Comparison of ENCODE assay signal across 12 cellular contexts in the genomic region with DNA sequence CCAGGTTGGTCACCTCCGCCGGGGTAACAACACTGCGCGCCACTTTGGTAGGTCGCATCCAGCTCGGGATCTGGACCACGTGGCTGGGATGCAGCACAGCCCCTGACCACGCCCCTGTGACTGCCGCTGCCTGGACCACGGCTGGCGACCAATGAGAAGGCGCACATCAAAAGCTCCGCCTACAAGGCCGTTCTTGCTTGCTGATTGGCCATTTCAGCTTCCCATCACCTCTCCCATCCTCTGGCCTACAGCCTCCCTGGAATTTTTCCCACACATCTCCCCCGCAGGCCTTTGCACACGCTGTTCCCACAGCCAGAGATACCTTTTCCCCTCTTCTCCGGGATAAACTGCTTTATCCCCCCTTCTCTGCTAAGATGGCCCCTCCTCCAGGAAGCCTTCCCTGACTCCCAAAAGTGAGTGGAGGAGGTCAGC. TPM values are rescaled to one million over a fixed set of nuclear protein-coding genes. Genes with fewer than 3 reads are reported as not detected.
DNase-seq lines count a peak whose midpoint lies in the region; ATAC-seq and TF ChIP-seq lines count a peak whose summit lies in the region.
"Had no signal": no experiment of that assay in that cellular context is flagged by ENCODE, and none has a peak within 500 bp of the region (broad histone marks: within the 10 kb centered on the region; RNA-seq: fewer than 3 reads in every experiment).

No MANE protein-coding gene starts in this region.

- no peak overlapping the region for H3K4me3 ChIP-seq in cardiac muscle cell
- H3K4me3 ChIP-seq in right atrium auricular region: no peak overlapping the region
- no peak overlapping the region for H3K4me3 ChIP-seq in fibroblast of villous mesenchyme (ENCODE audit: low read depth, low read length)
- H3K4me3 ChIP-seq: vagina had no signal

- DNase-seq in cardiac muscle cell (ENCODE audit: low read depth in 1 of 2, low spot score in 1 of 2) (peak; percentile 26 to 79), right atrium auricular region (ENCODE audit: low spot score) (no peak), RWPE1 (ENCODE audit: low spot score) (peak; percentile 59), fibroblast of villous mesenchyme (ENCODE audit: low read depth) (peak; percentile 35), retina (peak; percentile 61)
- DNase-seq: activated CD4-positive, CD25-positive, alpha-beta regulatory T cell; activated effector memory CD4-positive, alpha-beta T cell treated with anti-CD3 and anti-CD28 coated beads, Interleukin-2, amount 50 U/mL, for 16 hours; OCI-M1 had no signal

- H3K9me3 ChIP-seq in cardiac muscle cell (ENCODE audit: low read depth): no peaks in the 10 kb centered on the region
- no peaks in the 10 kb centered on the region for H3K9me3 ChIP-seq in right atrium auricular region
- H3K9me3 ChIP-seq: vagina had no signal

- TF ChIP-seq CTCF in cardiac muscle cell (IDR thresholded peaks at IDR 0.05; ENCODE audit: low read depth, low read length) (no peak), right atrium auricular region (IDR thresholded peaks at IDR 0.05) (no peak), RWPE1 (conservative IDR thresholded peaks at IDR 0.05; ENCODE audit: low read depth) (no peak), fibroblast of villous mesenchyme (IDR thresholded peaks at IDR 0.05; ENCODE audit: insufficient read depth, low read depth, low read length) (no peak)

- CTCF ChIA-PET in RWPE1 (lab: Yijun Ruan, JAX): interaction anchor here (0.5 kb wide), 1 partner anchor 55 kb away, joined by 4 read pairs; no protein-coding TSS in a partner anchor

- H3K27ac ChIP-seq in cardiac muscle cell (no peak overlapping the region), right atrium auricular region (no peak overlapping the region), RWPE1 (no peak overlapping the region)
- H3K27ac ChIP-seq: vagina had no signal

- H3K27me3 ChIP-seq in cardiac muscle cell: no peaks in the 10 kb centered on the region
- H3K27me3 ChIP-seq in right atrium auricular region: no peaks in the 10 kb centered on the region
- H3K27me3 ChIP-seq: vagina had no signal

- ATAC-seq in HG03469 (IDR thresholded peaks at IDR 0.05; ENCODE audit: unreplicated experiment): no peak
- no peak for ATAC-seq in GM21825 (IDR thresholded peaks at IDR 0.05; ENCODE audit: unreplicated experiment)
- ATAC-seq in HG03159 (IDR thresholded peaks at IDR 0.05; ENCODE audit: unreplicated experiment): no peak

- H3K4me1 ChIP-seq in cardiac muscle cell (ENCODE audit: low read depth) (no peaks in the 10 kb centered on the region), right atrium auricular region (no peaks in the 10 kb centered on the region)
- H3K4me1 ChIP-seq: vagina had no signal

- POLR2A ChIA-PET in RWPE1 (lab: Yijun Ruan, JAX; ENCODE audit: low non-redundant PET): no interaction called here

- H3K36me3 ChIP-seq in cardiac muscle cell: no peaks in the 10 kb centered on the region
- no peaks in the 10 kb centered on the region for H3K36me3 ChIP-seq in right atrium auricular region
- H3K36me3 ChIP-seq: vagina had no signal

RNA-seq across cellular contexts. Expression of a gene that starts 12.5 kb away (rescaled TPM):
- 48.6 and 61.7 TPM in 2 replicates for total RNA-seq in cardiac muscle cell
- polyA plus RNA-seq in cardiac muscle cell: 60.4 and 73.9 TPM in 2 replicates
- 10 to 100 TPM; 26.8 to 31.2 TPM for total RNA-seq in right atrium auricular region
- 14.8 and 15.1 TPM in 2 replicates for total RNA-seq in fibroblast of villous mesenchyme

RNA-seq across cellular contexts. Expression of a gene that starts 18.6 kb away (rescaled TPM):
- total RNA-seq in cardiac muscle cell (0.21 and 0.54 TPM in 2 replicates), right atrium auricular region (under 1 TPM in 1 of 2 donors, not detected in 1; 0.08 TPM), fibroblast of villous mesenchyme (under 0.01 and 0.64 TPM in 2 replicates)
- polyA plus RNA-seq in cardiac muscle cell: 0.31 and 0.74 TPM in 2 replicates

RNA-seq across cellular contexts. Expression of a gene that starts 44.5 kb away (rescaled TPM):
- 1.8 and 3.1 TPM in 2 replicates for total RNA-seq in cardiac muscle cell
- polyA plus RNA-seq in cardiac muscle cell: 2.5 and 4.3 TPM in 2 replicates
- 1 to 10 TPM in 1 of 2 donors, under 1 TPM in 1; 0.19 to 1.3 TPM for total RNA-seq in right atrium auricular region
- total RNA-seq in fibroblast of villous mesenchyme: 0.43 and 0.64 TPM in 2 replicates
